Comparison of ENCODE assay signal across 22 cellular contexts in genomic region chr17:78616946-78617345, GRCh38. TPM values are rescaled to one million over a fixed set of nuclear protein-coding genes. Genes with fewer than 3 reads are reported as not detected.
"Had no signal": no experiment of that assay in that cellular context is flagged by ENCODE, and none has a peak within 500 bp of the region (broad histone marks: within the 10 kb centered on the region; RNA-seq: fewer than 3 reads in every experiment).

No MANE protein-coding gene starts in this region.

- H3K4me1 ChIP-seq: left ventricle myocardium inferior, parathyroid adenoma, right lobe of liver, upper lobe of left lung, vagina had no signal

- H3K4me3 ChIP-seq: left ventricle myocardium inferior, lung, mucosa of descending colon, psoas muscle, right lobe of liver, skin epidermis, suprapubic skin, transverse colon, upper lobe of left lung, vagina had no signal

- ATAC-seq: mucosa of descending colon; naive thymus-derived CD8-positive, alpha-beta T cell; stimulated activated effector memory CD8-positive, alpha-beta T cell treated with anti-CD3 and anti-CD28 coated beads, Interleukin-12 subunit alpha, Interleukin-12 subunit beta, amount 100 ng/mL, for 72 hours had no signal

- H3K36me3 ChIP-seq: left ventricle myocardium inferior, neutrophil, right lobe of liver, suprapubic skin, transverse colon, upper lobe of left lung, vagina had no signal

- DNase-seq: hypothalamus; immature natural killer cell; left ventricle myocardium inferior; midbrain; mucosa of descending colon; naive thymus-derived CD8-positive, alpha-beta T cell; occipital lobe; right lobe of liver; stimulated activated CD4-positive, alpha-beta T cell treated with anti-CD3 and anti-CD28 coated beads, Interleukin-4, amount 100 ng/mL, for 24 hours; stimulated activated naive CD4-positive, alpha-beta T cell; transverse colon; upper lobe of left lung had no signal

- FAIRE-seq: islet of Langerhans had no signal

- H3K27ac ChIP-seq: neutrophil, parathyroid adenoma, right lobe of liver, skin epidermis, suprapubic skin, vagina had no signal

- H3K9me3 ChIP-seq: mucosa of descending colon, neutrophil, right lobe of liver, suprapubic skin, transverse colon, upper lobe of left lung, vagina had no signal

- H2AFZ ChIP-seq: parathyroid adenoma had no signal

- H3K27me3 ChIP-seq: neutrophil, right lobe of liver, suprapubic skin, transverse colon, upper lobe of left lung, vagina had no signal

- H3K9ac ChIP-seq: parathyroid adenoma had no signal

RNA-seq across cellular contexts. Expression of gene DNAH17, which starts 39.8 kb away (rescaled TPM):
- total RNA-seq: left ventricle myocardium inferior, myocyte had no signal
